In genomic region chr2:43788646-43789045, GRCh38 we compare ENCODE assay signal across 25 cellular contexts. TPM values are rescaled to one million over a fixed set of nuclear protein-coding genes. Genes with fewer than 3 reads are reported as not detected.
"Had no signal": no experiment of that assay in that cellular context is flagged by ENCODE, and none has a peak within 500 bp of the region (broad histone marks: within the 10 kb centered on the region; RNA-seq: fewer than 3 reads in every experiment).

No MANE protein-coding gene starts in this region.

- H3K9me3 ChIP-seq: MG63, SJSA1 had no signal

- DNase-seq: IMR-90, Karpas-422, KG1, MG63, NCI-H1092, NCI-H1105 treated with DMSO at 0.1 percent for 48 hours, NCI-H1417 treated with DMSO at 0.1 percent for 48 hours, NCI-H146, NCI-H1694 treated with DMSO at 0.1 percent for 48 hours, NCI-H1930, NCI-H2081, NCI-H2107, NCI-H226, NCI-H446, NCI-H510A, NCI-H524 treated with DMSO at 0.1 percent for 48 hours, NCI-H69, NCI-H774, Right ventricle myocardium superior, RPMI8226, SIG-M5 had no signal

- H3K27me3 ChIP-seq: MG63, SJSA1 had no signal

- H3K27ac ChIP-seq: SJSA1, SK-N-MC had no signal

- H3K4me1 ChIP-seq: SJSA1 had no signal

- H3K36me3 ChIP-seq: MG63 had no signal

- H3K4me3 ChIP-seq: MG63, SJSA1, SK-N-MC had no signal

- FAIRE-seq: RCC 7860 had no signal

RNA-seq across cellular contexts. Expression of gene ABCG5, which starts 50.0 kb away (rescaled TPM):
- total RNA-seq: HT-29, IMR-90, Right ventricle myocardium superior, SJSA1 had no signal
- polyA plus RNA-seq: IMR-90 had no signal

RNA-seq across cellular contexts. Expression of gene ABCG8, which starts 50.1 kb away (rescaled TPM):
- total RNA-seq: HT-29, IMR-90, SJSA1 had no signal
- polyA plus RNA-seq: IMR-90 had no signal
